1 cellular context compared by ENCODE assay signal in genomic region chr10:72260588-72261322, GRCh38.
A peak's percentile ranks its signal among the peaks of the same experiment; 100 is the strongest.
TF ChIP-seq lines count a peak whose summit lies in the region.

No MANE protein-coding gene starts in this region.

TF ChIP-seq in HepG2, 621 proteins besides CTCF, POLR2A, EP300 and RAD21 (continued from another document and continues in another):
- TF ChIP-seq, protein P1, sequence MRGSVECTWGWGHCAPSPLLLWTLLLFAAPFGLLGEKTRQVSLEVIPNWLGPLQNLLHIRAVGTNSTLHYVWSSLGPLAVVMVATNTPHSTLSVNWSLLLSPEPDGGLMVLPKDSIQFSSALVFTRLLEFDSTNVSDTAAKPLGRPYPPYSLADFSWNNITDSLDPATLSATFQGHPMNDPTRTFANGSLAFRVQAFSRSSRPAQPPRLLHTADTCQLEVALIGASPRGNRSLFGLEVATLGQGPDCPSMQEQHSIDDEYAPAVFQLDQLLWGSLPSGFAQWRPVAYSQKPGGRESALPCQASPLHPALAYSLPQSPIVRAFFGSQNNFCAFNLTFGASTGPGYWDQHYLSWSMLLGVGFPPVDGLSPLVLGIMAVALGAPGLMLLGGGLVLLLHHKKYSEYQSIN (CRISPR knock-in tag; IDR thresholded peaks at IDR 0.05; ENCODE audit: borderline replicate concordance), result no peak
- TF ChIP-seq U2AF1 (optimal IDR thresholded peaks at IDR 0.05; ENCODE audit: low read depth, low read length), result peak; percentile 55
- TF ChIP-seq TP53 (CRISPR knock-in tag; conservative IDR thresholded peaks at IDR 0.05), result no peak
- no peak for TF ChIP-seq BRCA1 (CRISPR knock-in tag; IDR thresholded peaks at IDR 0.05)
- TF ChIP-seq ZNF513 (CRISPR knock-in tag; conservative IDR thresholded peaks at IDR 0.05), result no peak
- no peak for TF ChIP-seq ZNF296 (CRISPR knock-in tag; conservative IDR thresholded peaks at IDR 0.05)
- no peak for TF ChIP-seq ZNF234 (CRISPR knock-in tag; conservative IDR thresholded peaks at IDR 0.05)
- TF ChIP-seq ZNF724P (CRISPR knock-in tag; IDR thresholded peaks at IDR 0.05; ENCODE audit: borderline replicate concordance), result no peak
- no peak for TF ChIP-seq HINFP (CRISPR knock-in tag; IDR thresholded peaks at IDR 0.05; ENCODE audit: low read depth)
- no peak for TF ChIP-seq ETS1 (CRISPR knock-in tag; IDR thresholded peaks at IDR 0.05)
- TF ChIP-seq, protein P2, sequence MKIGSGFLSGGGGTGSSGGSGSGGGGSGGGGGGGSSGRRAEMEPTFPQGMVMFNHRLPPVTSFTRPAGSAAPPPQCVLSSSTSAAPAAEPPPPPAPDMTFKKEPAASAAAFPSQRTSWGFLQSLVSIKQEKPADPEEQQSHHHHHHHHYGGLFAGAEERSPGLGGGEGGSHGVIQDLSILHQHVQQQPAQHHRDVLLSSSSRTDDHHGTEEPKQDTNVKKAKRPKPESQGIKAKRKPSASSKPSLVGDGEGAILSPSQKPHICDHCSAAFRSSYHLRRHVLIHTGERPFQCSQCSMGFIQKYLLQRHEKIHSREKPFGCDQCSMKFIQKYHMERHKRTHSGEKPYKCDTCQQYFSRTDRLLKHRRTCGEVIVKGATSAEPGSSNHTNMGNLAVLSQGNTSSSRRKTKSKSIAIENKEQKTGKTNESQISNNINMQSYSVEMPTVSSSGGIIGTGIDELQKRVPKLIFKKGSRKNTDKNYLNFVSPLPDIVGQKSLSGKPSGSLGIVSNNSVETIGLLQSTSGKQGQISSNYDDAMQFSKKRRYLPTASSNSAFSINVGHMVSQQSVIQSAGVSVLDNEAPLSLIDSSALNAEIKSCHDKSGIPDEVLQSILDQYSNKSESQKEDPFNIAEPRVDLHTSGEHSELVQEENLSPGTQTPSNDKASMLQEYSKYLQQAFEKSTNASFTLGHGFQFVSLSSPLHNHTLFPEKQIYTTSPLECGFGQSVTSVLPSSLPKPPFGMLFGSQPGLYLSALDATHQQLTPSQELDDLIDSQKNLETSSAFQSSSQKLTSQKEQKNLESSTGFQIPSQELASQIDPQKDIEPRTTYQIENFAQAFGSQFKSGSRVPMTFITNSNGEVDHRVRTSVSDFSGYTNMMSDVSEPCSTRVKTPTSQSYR (CRISPR knock-in tag; IDR thresholded peaks at IDR 0.05; ENCODE audit: borderline replicate concordance), result peak; percentile 95
- TF ChIP-seq FOXO4 (CRISPR knock-in tag; conservative IDR thresholded peaks at IDR 0.05), result no peak
- no peak for TF ChIP-seq ZNF704 (CRISPR knock-in tag; IDR thresholded peaks at IDR 0.05; ENCODE audit: borderline replicate concordance)
- no peak for TF ChIP-seq ZNF224 (CRISPR knock-in tag; IDR thresholded peaks at IDR 0.05)
- TF ChIP-seq ZNF777 (CRISPR knock-in tag; IDR thresholded peaks at IDR 0.05), result no peak
- TF ChIP-seq TOE1 (CRISPR knock-in tag; IDR thresholded peaks at IDR 0.05), result no peak
- TF ChIP-seq, protein P3, sequence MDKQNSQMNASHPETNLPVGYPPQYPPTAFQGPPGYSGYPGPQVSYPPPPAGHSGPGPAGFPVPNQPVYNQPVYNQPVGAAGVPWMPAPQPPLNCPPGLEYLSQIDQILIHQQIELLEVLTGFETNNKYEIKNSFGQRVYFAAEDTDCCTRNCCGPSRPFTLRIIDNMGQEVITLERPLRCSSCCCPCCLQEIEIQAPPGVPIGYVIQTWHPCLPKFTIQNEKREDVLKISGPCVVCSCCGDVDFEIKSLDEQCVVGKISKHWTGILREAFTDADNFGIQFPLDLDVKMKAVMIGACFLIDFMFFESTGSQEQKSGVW (CRISPR knock-in tag; IDR thresholded peaks at IDR 0.05; ENCODE audit: borderline replicate concordance), result no peak; the same call in 1 of the 2 replicates
- TF ChIP-seq NFKB2 (CRISPR knock-in tag; IDR thresholded peaks at IDR 0.05; ENCODE audit: borderline replicate concordance), result peak; percentile 64; the same call in 1 of the 2 replicates
- TF ChIP-seq, protein P4, sequence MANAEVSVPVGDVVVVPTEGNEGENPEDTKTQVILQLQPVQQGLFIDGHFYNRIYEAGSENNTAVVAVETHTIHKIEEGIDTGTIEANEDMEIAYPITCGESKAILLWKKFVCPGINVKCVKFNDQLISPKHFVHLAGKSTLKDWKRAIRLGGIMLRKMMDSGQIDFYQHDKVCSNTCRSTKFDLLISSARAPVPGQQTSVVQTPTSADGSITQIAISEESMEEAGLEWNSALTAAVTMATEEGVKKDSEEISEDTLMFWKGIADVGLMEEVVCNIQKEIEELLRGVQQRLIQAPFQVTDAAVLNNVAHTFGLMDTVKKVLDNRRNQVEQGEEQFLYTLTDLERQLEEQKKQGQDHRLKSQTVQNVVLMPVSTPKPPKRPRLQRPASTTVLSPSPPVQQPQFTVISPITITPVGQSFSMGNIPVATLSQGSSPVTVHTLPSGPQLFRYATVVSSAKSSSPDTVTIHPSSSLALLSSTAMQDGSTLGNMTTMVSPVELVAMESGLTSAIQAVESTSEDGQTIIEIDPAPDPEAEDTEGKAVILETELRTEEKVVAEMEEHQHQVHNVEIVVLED (CRISPR knock-in tag; IDR thresholded peaks at IDR 0.05; ENCODE audit: borderline replicate concordance), result peak; percentile 43; the same call in 1 of the 2 replicates
- TF ChIP-seq ZNF20 (CRISPR knock-in tag; IDR thresholded peaks at IDR 0.05), result no peak
- TF ChIP-seq PTBP1 (IDR thresholded peaks at IDR 0.05; ENCODE audit: low read depth, low read length, poor library complexity, severe bottlenecking), result no peak
- TF ChIP-seq FOXA1 (IDR thresholded peaks at IDR 0.05), result no peak
- peak; percentile 31; the same call in 1 of the 2 replicates for TF ChIP-seq FOXA1 (CRISPR knock-in tag; IDR thresholded peaks at IDR 0.05)
- TF ChIP-seq ZNF549 (CRISPR knock-in tag; IDR thresholded peaks at IDR 0.05), result no peak
- no peak for TF ChIP-seq PAF1 (CRISPR knock-in tag; IDR thresholded peaks at IDR 0.05)
- TF ChIP-seq CREM (IDR thresholded peaks at IDR 0.05), result peak; percentile 52; the same call in 1 of the 2 replicates
- TF ChIP-seq CREM (CRISPR knock-in tag; IDR thresholded peaks at IDR 0.05), result no peak
- TF ChIP-seq, protein P5, sequence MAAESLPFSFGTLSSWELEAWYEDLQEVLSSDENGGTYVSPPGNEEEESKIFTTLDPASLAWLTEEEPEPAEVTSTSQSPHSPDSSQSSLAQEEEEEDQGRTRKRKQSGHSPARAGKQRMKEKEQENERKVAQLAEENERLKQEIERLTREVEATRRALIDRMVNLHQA (CRISPR knock-in tag; IDR thresholded peaks at IDR 0.05), result no peak
- TF ChIP-seq CC2D1A (CRISPR knock-in tag; IDR thresholded peaks at IDR 0.05), result no peak
- no peak for TF ChIP-seq SYNCRIP (IDR thresholded peaks at IDR 0.05; ENCODE audit: insufficient read depth, low read depth, low read length)
- peak; percentile 29; the same call in 1 of the 2 replicates for TF ChIP-seq MEIS1 (CRISPR knock-in tag; IDR thresholded peaks at IDR 0.05; ENCODE audit: borderline replicate concordance)
- TF ChIP-seq TFDP2 (CRISPR knock-in tag; IDR thresholded peaks at IDR 0.05), result peak; percentile 84
- TF ChIP-seq ZBTB49 (CRISPR knock-in tag; IDR thresholded peaks at IDR 0.05; ENCODE audit: borderline replicate concordance), result no peak
- peak; percentile 87; the same call in 1 of the 2 replicates for TF ChIP-seq ARID2 (CRISPR knock-in tag; IDR thresholded peaks at IDR 0.05; ENCODE audit: borderline replicate concordance)
- no peak for TF ChIP-seq NFE2 (CRISPR knock-in tag; IDR thresholded peaks at IDR 0.05)
- TF ChIP-seq ZNF546 (CRISPR knock-in tag; conservative IDR thresholded peaks at IDR 0.05), result no peak
- no peak for TF ChIP-seq PAX8 (CRISPR knock-in tag; IDR thresholded peaks at IDR 0.05; ENCODE audit: borderline replicate concordance)
- peak; percentile 62 for TF ChIP-seq PHF21A (CRISPR knock-in tag; IDR thresholded peaks at IDR 0.05)
- peak; percentile 18; the same call in 1 of the 2 replicates for TF ChIP-seq MEF2D (CRISPR knock-in tag; IDR thresholded peaks at IDR 0.05)
- TF ChIP-seq PITX1 (CRISPR knock-in tag; IDR thresholded peaks at IDR 0.05), result peak; percentile 81; the same call in 1 of the 2 replicates
- TF ChIP-seq, protein P6, sequence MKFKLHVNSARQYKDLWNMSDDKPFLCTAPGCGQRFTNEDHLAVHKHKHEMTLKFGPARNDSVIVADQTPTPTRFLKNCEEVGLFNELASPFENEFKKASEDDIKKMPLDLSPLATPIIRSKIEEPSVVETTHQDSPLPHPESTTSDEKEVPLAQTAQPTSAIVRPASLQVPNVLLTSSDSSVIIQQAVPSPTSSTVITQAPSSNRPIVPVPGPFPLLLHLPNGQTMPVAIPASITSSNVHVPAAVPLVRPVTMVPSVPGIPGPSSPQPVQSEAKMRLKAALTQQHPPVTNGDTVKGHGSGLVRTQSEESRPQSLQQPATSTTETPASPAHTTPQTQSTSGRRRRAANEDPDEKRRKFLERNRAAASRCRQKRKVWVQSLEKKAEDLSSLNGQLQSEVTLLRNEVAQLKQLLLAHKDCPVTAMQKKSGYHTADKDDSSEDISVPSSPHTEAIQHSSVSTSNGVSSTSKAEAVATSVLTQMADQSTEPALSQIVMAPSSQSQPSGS (CRISPR knock-in tag; IDR thresholded peaks at IDR 0.05), result peak; percentile 7; the same call in 1 of the 2 replicates
- no peak for TF ChIP-seq ZNF713 (CRISPR knock-in tag; IDR thresholded peaks at IDR 0.05)
- peak; percentile 52; the same call in 1 of the 2 replicates for TF ChIP-seq BHLHE40 (IDR thresholded peaks at IDR 0.05; ENCODE audit: low read length)
